Comparison of ENCODE assay signal across 8 cellular contexts in genomic region chr1:206635080-206635982, GRCh38. TPM values are rescaled to one million over a fixed set of nuclear protein-coding genes. Genes with fewer than 3 reads are reported as not detected.
DNase-seq lines count a peak whose midpoint lies in the region; ATAC-seq and TF ChIP-seq lines count a peak whose summit lies in the region.

TSS of gene DYRK3 (plus strand) at chr1:206635536. CDS start at chr1:206635704, 168 bp downstream.

- H3K36me3 Mint-ChIP-seq in T-helper 2 cell treated with Interferon-gamma antibody and Interleukin-4, amounts not matched to agents 5 μg/mL and 100 μg/mL, for 36 hours (ENCODE audit: low read depth), result peaks cover 3% of the 10 kb centered on the region

- H3K27ac Mint-ChIP-seq in T-helper 2 cell treated with Interferon-gamma antibody and Interleukin-4, amounts not matched to agents 5 μg/mL and 100 μg/mL, for 36 hours, result peak within 1 kb of the TSS; percentile 87

- H3K4me1 Mint-ChIP-seq in T-helper 2 cell treated with Interferon-gamma antibody and Interleukin-4, amounts not matched to agents 5 μg/mL and 100 μg/mL, for 36 hours (ENCODE audit: low read depth), result peaks cover 27% of the 10 kb centered on the region

- peak; percentile 18 to 52 (median 31) for TF ChIP-seq CTCF in uterus (IDR thresholded peaks at IDR 0.05)

- H3K27me3 Mint-ChIP-seq in T-helper 2 cell treated with Interferon-gamma antibody and Interleukin-4, amounts not matched to agents 5 μg/mL and 100 μg/mL, for 36 hours (ENCODE audit: low read depth), result peaks cover 12% of the 10 kb centered on the region

- ATAC-seq in GM18499 (IDR thresholded peaks at IDR 0.05; ENCODE audit: insufficient read depth, unreplicated experiment) (peak; percentile 64), HG02938 (IDR thresholded peaks at IDR 0.05; ENCODE audit: unreplicated experiment) (peak; percentile 73), right cardiac atrium (peak; percentile 99)

- H3K27ac ChIP-seq in right cardiac atrium (ENCODE audit: low read length) (peak within 1 kb of the TSS; percentile 68), uterus (peak within 1 kb of the TSS; percentile 82 to 89)

- no peaks in the 10 kb centered on the region for H3K9me3 ChIP-seq in right cardiac atrium (ENCODE audit: control insufficient read depth, low read length)
- no peaks in the 10 kb centered on the region for H3K9me3 ChIP-seq in uterus

- H3K4me1 ChIP-seq in right cardiac atrium (ENCODE audit: control insufficient read depth, insufficient read depth, low read length) (peaks cover 2% of the 10 kb centered on the region), uterus (peaks cover 0 to 7% of the 10 kb centered on the region in 2 donors)

- under 1% methylated on average over 85 of the region's 85 CpGs for WGBS in right cardiac atrium

- H3K36me3 ChIP-seq in uterus, result no peaks in the 10 kb centered on the region

- peak within 1 kb of the TSS; percentile 84 for H3K4me3 Mint-ChIP-seq in T-helper 2 cell treated with Interferon-gamma antibody and Interleukin-4, amounts not matched to agents 5 μg/mL and 100 μg/mL, for 36 hours

- H3K27me3 ChIP-seq in right cardiac atrium (ENCODE audit: control insufficient read depth, insufficient read depth), result no peaks in the 10 kb centered on the region
- no peaks in the 10 kb centered on the region for H3K27me3 ChIP-seq in uterus

- DNase-seq in NCI-H187 (lab: John Stamatoyannopoulos, UW) (peak; percentile 92 to 98), anterior cingulate cortex (lab: John Stamatoyannopoulos, UW) (peak; percentile 29 to 95 (median 87)), right cardiac atrium (peak; percentile 98), pulmonary artery endothelial cell (ENCODE audit: low read depth, low spot score) (peak; percentile 68), uterus (peak; percentile 95 to 97)
- DNase-seq in T-helper 2 cell treated with Interferon-gamma antibody and Interleukin-4, amounts not matched to agents 5 μg/mL and 100 μg/mL, for 36 hours (ENCODE audit: low spot score), result peak; percentile 95

- TF ChIP-seq POLR2A in uterus (IDR thresholded peaks at IDR 0.05), result peak; percentile 98 to 99

- intact Hi-C loops in right cardiac atrium (cut with DNase I) (loop anchor here in 3 of 4 donors (2.0 to 10.0 kb wide), 5 partner anchors 27 to 349 kb away; no protein-coding TSS in a partner anchor), uterus (cut with DNase I; ENCODE audit: low total_unique reads) (no loop called here)

- H3K9me3 Mint-ChIP-seq in T-helper 2 cell treated with Interferon-gamma antibody and Interleukin-4, amounts not matched to agents 5 μg/mL and 100 μg/mL, for 36 hours, result no peaks in the 10 kb centered on the region

- H3K4me3 ChIP-seq in right cardiac atrium (ENCODE audit: low read length), result peak within 1 kb of the TSS; percentile 67
- peak within 1 kb of the TSS; percentile 64 to 91 for H3K4me3 ChIP-seq in uterus

RNA-seq across cellular contexts. Expression of gene DYRK3, which starts in this region (rescaled TPM):
- total RNA-seq in right cardiac atrium, result 10 to 100 TPM; 15.7 to 29.8 (median 23.4) TPM
- polyA plus RNA-seq in right cardiac atrium, result 17.0 TPM
- 13.4 and 15.9 TPM in 2 replicates for total RNA-seq in pulmonary artery endothelial cell
- 10 to 100 TPM; 10.8 to 24.7 (median 14.7) TPM for total RNA-seq in uterus

Comparison
In these comparisons a context has a peak if more than half of its experiments do, and no peak if none do; other contexts are left out.
1. Peak in every context shown above with its lines: DNase-seq, ATAC-seq, H3K4me3 ChIP-seq and H3K27ac ChIP-seq.